16 cellular contexts compared by ENCODE assay signal in genomic region chr14:88327497-88327896, GRCh38. TPM values are rescaled to one million over a fixed set of nuclear protein-coding genes. Genes with fewer than 3 reads are reported as not detected.
A peak's percentile ranks its signal among the peaks of the same experiment; 100 is the strongest.
DNase-seq lines count a peak whose midpoint lies in the region; ATAC-seq and TF ChIP-seq lines count a peak whose summit lies in the region.
"Had no signal": no experiment of that assay in that cellular context is flagged by ENCODE, and none has a peak within 500 bp of the region (broad histone marks: within the 10 kb centered on the region; RNA-seq: fewer than 3 reads in every experiment).

No MANE protein-coding gene starts in this region.

- DNase-seq in NCI-H82 (lab: John Stamatoyannopoulos, UW) (peak; percentile 66), NCI-H82 treated with DMSO at 0.1 percent for 48 hours (lab: John Stamatoyannopoulos, UW; ENCODE audit: unreplicated experiment) (no peak), NCI-H146 treated with DMSO at 0.1 percent for 48 hours (lab: John Stamatoyannopoulos, UW; ENCODE audit: unreplicated experiment) (peak; percentile 27), WTC11 (ENCODE audit: low spot score) (no peak), aorta (no peak), head of caudate nucleus (no peak)
- DNase-seq: ACHN; BE2C; CD8-positive, alpha-beta T cell; DMS79 treated with DMSO at 0.1 percent for 48 hours; HCEC 1CT; NCI-H187 treated with DMSO at 0.1 percent for 48 hours; NK-92 treated with Interleukin-12 subunit alpha and Interleukin-12 subunit beta, amount 100 ng/mL, for 24 hours; SJCRH30 had no signal

- no peak for ATAC-seq in WTC11
- ATAC-seq in aorta (ENCODE audit: low FRiP score) = no peak
- ATAC-seq in HG02981 (IDR thresholded peaks at IDR 0.05; ENCODE audit: unreplicated experiment) = no peak
- ATAC-seq: CD8-positive, alpha-beta T cell had no signal

- H3K4me3 ChIP-seq in aorta (ENCODE audit: low read length in 2 of 2) = no peak overlapping the region
- H3K4me3 ChIP-seq: SJCRH30 had no signal

- H3K4me1 Mint-ChIP-seq in WTC11 = peaks cover 15% of the 10 kb centered on the region

- no peaks in the 10 kb centered on the region for H3K36me3 ChIP-seq in aorta (ENCODE audit: control insufficient read depth in 1 of 2, insufficient read depth in 2 of 2, low read length in 1 of 2)
- H3K36me3 ChIP-seq: BE2C, SJCRH30 had no signal

- peaks cover 10% of the 10 kb centered on the region for H3K9me3 Mint-ChIP-seq in WTC11
- H3K9me3 Mint-ChIP-seq: CD8-positive, alpha-beta T cell had no signal

- H3K9me3 ChIP-seq in aorta (ENCODE audit: control insufficient read depth, low read length) = no peaks in the 10 kb centered on the region
- H3K9me3 ChIP-seq: SJCRH30 had no signal

- no peak overlapping the region for H3K27ac Mint-ChIP-seq in WTC11
- H3K27ac Mint-ChIP-seq: CD8-positive, alpha-beta T cell had no signal

- POLR2A ChIA-PET in WTC11 (lab: Charles Lee) = no interaction called here

- TF ChIP-seq CTCF in WTC11 (IDR thresholded peaks at IDR 0.05) = no peak

- peaks cover 0 to 4% of the 10 kb centered on the region in 2 donors for H3K27me3 ChIP-seq in aorta (ENCODE audit: control insufficient read depth in 1 of 2, insufficient read depth in 2 of 2, low read length in 1 of 2)

- H3K4me3 Mint-ChIP-seq in WTC11 = peak overlapping the region; percentile 75
- H3K4me3 Mint-ChIP-seq: CD8-positive, alpha-beta T cell had no signal

- H3K4me1 ChIP-seq in aorta (ENCODE audit: control insufficient read depth in 1 of 2, insufficient read depth in 2 of 2, low read length in 2 of 2) = no peaks in the 10 kb centered on the region
- H3K4me1 ChIP-seq: BE2C, SJCRH30 had no signal

- intact Hi-C loops in aorta (cut with DNase I) = no loop called here
- intact Hi-C loops in head of caudate nucleus (cut with DNase I) = no loop called here

- H3K27ac ChIP-seq in aorta (ENCODE audit: low read depth in 1 of 2, low read length in 2 of 2) = no peak overlapping the region
- H3K27ac ChIP-seq: RWPE1, SJCRH30 had no signal

- WGBS in aorta, 2 donors = 59 to 65% methylated on average over 1 of the region's 1 CpG

- CTCF ChIA-PET in WTC11 (lab: Charles Lee) = interaction anchor here (1.3 kb wide), 1 partner anchor 52 kb away, joined by 5 read pairs; no protein-coding TSS in a partner anchor

- no peaks in the 10 kb centered on the region for H3K36me3 Mint-ChIP-seq in WTC11
- H3K36me3 Mint-ChIP-seq: CD8-positive, alpha-beta T cell had no signal

- peaks cover 77% of the 10 kb centered on the region for H3K27me3 Mint-ChIP-seq in WTC11 (ENCODE audit: low read depth)

TF ChIP-seq in WTC11, 78 proteins besides CTCF, POLR2A, EP300 and RAD21:
- no peak for TF ChIP-seq TEAD1 (CRISPR knock-in tag; IDR thresholded peaks at IDR 0.05)
- TF ChIP-seq ZNF423 (CRISPR knock-in tag; IDR thresholded peaks at IDR 0.05) = no peak
- TF ChIP-seq CREM (CRISPR knock-in tag; IDR thresholded peaks at IDR 0.05) = no peak
- no peak for TF ChIP-seq E2F4 (CRISPR knock-in tag; IDR thresholded peaks at IDR 0.05; ENCODE audit: borderline replicate concordance, low read depth)
- TF ChIP-seq OVOL2 (CRISPR knock-in tag; IDR thresholded peaks at IDR 0.05; ENCODE audit: borderline replicate concordance) = no peak
- TF ChIP-seq MXD4 (CRISPR knock-in tag; IDR thresholded peaks at IDR 0.05; ENCODE audit: borderline replicate concordance) = no peak
- TF ChIP-seq SMAD3 (CRISPR knock-in tag; IDR thresholded peaks at IDR 0.05; ENCODE audit: borderline replicate concordance) = no peak
- no peak for TF ChIP-seq ZNF671 (CRISPR knock-in tag; IDR thresholded peaks at IDR 0.05)
- no peak for TF ChIP-seq ATF3 (CRISPR knock-in tag; conservative IDR thresholded peaks at IDR 0.05)
- no peak for TF ChIP-seq MLX (CRISPR knock-in tag; IDR thresholded peaks at IDR 0.05)
- TF ChIP-seq MYBL2 (CRISPR knock-in tag; IDR thresholded peaks at IDR 0.05) = no peak
- TF ChIP-seq SMAD4 (CRISPR knock-in tag; IDR thresholded peaks at IDR 0.05) = no peak
- no peak for TF ChIP-seq ERG (CRISPR knock-in tag; IDR thresholded peaks at IDR 0.05)
- TF ChIP-seq IRF2 (CRISPR knock-in tag; IDR thresholded peaks at IDR 0.05; ENCODE audit: borderline replicate concordance, low read depth) = no peak
- TF ChIP-seq IRF1 (CRISPR knock-in tag; IDR thresholded peaks at IDR 0.05) = no peak

RNA-seq across cellular contexts. Expression of gene KCNK10, which starts 4.4 kb away (rescaled TPM):
- total RNA-seq in WTC11 (2021) = 0.53 to 0.96 TPM (median 0.87 TPM) in 3 replicates
- total RNA-seq in aorta = not detected
- polyA plus RNA-seq in aorta = not detected
- total RNA-seq: CD8-positive, alpha-beta T cell had no signal

RNA-seq across cellular contexts. Expression of gene SPATA7, which starts 58.0 kb away (rescaled TPM):
- 8.0 to 11.2 TPM (median 8.8 TPM) in 3 replicates for total RNA-seq in WTC11 (2021)
- 10 to 100 TPM in 1 of 2 donors, 1 to 10 TPM in 1; 7.1 to 17.7 TPM for total RNA-seq in aorta
- polyA plus RNA-seq in aorta = 10 to 100 TPM in 1 of 2 donors, 1 to 10 TPM in 1; 5.5 to 14.7 TPM

Comparison
In these comparisons a context has a peak if more than half of its experiments do, and no peak if none do; other contexts are left out.
1. DNase-seq: peak in NCI-H82 (single experiment) and NCI-H146 treated with DMSO at 0.1 percent for 48 hours (single experiment); none in NCI-H82 treated with DMSO at 0.1 percent for 48 hours (single experiment), WTC11 (single experiment), aorta (0 of 2) and head of caudate nucleus (0 of 42).